1 cellular context compared by ENCODE assay signal in the genomic region with DNA sequence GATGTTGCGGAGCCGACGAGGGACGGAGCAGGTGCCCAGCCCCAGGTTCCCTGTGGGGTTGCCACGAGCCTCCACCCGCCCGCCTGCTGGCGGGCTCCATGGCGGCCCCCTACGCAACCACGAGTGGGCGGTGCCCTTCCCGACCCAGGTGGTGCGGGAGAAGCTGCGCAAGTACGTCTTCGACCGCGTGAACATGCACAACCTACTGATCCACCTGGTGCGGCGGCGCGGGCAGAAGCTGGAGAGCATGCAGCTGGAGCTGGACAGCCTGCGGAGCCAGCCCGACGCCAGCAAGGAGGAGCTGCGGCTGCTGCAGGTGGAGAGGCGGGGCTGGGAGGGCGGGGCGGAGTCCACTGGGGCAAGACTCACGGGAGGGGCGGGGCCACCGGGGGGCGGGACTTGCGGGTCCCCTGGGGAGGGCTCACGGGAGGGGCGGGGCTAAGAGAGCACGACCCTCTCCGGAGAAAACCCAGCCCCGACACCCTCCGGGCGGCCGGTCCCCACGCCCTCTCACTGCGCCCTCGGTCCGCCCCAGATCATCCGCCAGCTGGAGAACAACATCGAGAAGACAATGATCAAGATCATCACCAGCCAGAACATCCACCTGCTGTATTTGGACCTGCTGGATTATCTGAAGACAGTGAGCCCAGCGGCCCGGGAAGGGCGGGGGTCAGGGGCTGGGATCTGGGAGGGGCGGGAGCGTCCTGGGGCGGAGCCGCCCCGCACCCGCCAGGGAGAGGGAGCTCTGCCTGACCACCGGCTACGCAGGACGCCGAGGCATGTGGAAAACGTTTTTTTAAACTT.
TF ChIP-seq lines count a peak whose summit lies in the region.

No MANE protein-coding gene starts in this region.

TF ChIP-seq in GM12878, 131 proteins besides CTCF, POLR2A, EP300 and RAD21 (continued from another document):
- no peak for TF ChIP-seq IRF4 (IDR thresholded peaks at IDR 0.05; ENCODE audit: low read depth, low read length)
- TF ChIP-seq SMARCA5 (IDR thresholded peaks at IDR 0.05): no peak
- no peak for TF ChIP-seq MTA3 (IDR thresholded peaks at IDR 0.05; ENCODE audit: borderline replicate concordance, low read length)
- TF ChIP-seq, protein P1, sequence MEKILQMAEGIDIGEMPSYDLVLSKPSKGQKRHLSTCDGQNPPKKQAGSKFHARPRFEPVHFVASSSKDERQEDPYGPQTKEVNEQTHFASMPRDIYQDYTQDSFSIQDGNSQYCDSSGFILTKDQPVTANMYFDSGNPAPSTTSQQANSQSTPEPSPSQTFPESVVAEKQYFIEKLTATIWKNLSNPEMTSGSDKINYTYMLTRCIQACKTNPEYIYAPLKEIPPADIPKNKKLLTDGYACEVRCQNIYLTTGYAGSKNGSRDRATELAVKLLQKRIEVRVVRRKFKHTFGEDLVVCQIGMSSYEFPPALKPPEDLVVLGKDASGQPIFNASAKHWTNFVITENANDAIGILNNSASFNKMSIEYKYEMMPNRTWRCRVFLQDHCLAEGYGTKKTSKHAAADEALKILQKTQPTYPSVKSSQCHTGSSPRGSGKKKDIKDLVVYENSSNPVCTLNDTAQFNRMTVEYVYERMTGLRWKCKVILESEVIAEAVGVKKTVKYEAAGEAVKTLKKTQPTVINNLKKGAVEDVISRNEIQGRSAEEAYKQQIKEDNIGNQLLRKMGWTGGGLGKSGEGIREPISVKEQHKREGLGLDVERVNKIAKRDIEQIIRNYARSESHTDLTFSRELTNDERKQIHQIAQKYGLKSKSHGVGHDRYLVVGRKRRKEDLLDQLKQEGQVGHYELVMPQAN (conservative IDR thresholded peaks at IDR 0.05): no peak
- TF ChIP-seq JUNB (IDR thresholded peaks at IDR 0.05): no peak
- TF ChIP-seq ASH2L (IDR thresholded peaks at IDR 0.05; ENCODE audit: borderline replicate concordance, low read depth): no peak
- TF ChIP-seq EGR1 (IDR thresholded peaks at IDR 0.05; ENCODE audit: borderline replicate concordance in 1 of 2, low read depth in 2 of 2, low read length in 2 of 2): 0 out of 3 replicates have a peak, but pooled peaks of 1 of the 2 experiments have one; percentile 4
- no peak for TF ChIP-seq ATF7 (IDR thresholded peaks at IDR 0.05; ENCODE audit: low read depth)
- TF ChIP-seq IKZF2 (IDR thresholded peaks at IDR 0.05): no peak
- peak; percentile 43; the same call in 1 of the 2 replicates for TF ChIP-seq YY1 (IDR thresholded peaks at IDR 0.05; ENCODE audit: low read depth, low read length)
